ENCODE assay signal across 22 cellular contexts in the genomic region with DNA sequence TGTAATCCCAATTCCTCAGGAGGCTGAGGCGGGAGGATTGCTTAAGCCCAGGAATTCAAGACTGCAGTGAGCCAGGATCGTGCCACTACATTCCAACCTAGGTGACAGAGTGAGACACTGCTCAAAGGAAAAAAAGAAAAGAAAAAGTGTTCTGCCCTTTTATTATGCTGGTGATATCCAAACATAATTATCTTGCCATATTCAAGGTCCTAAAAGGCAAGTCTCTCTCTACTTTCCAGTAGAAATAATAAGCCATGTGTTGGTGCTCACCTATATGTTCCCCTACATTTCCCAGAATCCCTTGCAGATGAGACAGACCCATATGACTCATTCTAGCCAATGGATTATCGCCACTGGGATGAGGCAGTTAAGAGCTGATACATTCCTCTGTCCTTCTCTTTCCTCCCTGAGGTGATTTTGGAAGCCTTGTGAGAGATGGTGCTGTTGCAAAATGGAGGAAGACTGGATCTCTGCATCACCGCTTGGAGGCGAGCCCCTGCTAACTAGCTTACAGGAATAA.
"Had no signal": no experiment of that assay in that cellular context is flagged by ENCODE, and none has a peak within 500 bp of the region (broad histone marks: within the 10 kb centered on the region; RNA-seq: fewer than 3 reads in every experiment).

No MANE protein-coding gene starts in this region.

- H3K27ac Mint-ChIP-seq: activated CD4-positive, alpha-beta memory T cell treated with anti-CD3 and anti-CD28 coated beads, Interleukin-2, amount 10 ng/mL, durations not matched to agents 7 days and 5 days; activated CD4-positive, alpha-beta T cell treated with anti-CD3 and anti-CD28 coated beads, Interleukin-2, amount 10 ng/mL, durations not matched to agents 24 days and 14 days; mesothelial cell of epicardium; natural killer cell treated with Interleukin-12 subunit alpha and Interleukin-12 subunit beta and Interleukin-15 and Interleukin-18, amount 100 ng/mL, for 72 hours had no signal

- DNase-seq: activated CD4-positive, alpha-beta memory T cell treated with anti-CD3 and anti-CD28 coated beads, Interleukin-2, amount 10 ng/mL, durations not matched to agents 7 days and 5 days; activated CD4-positive, alpha-beta T cell treated with anti-CD3 and anti-CD28 coated beads, Interleukin-2, amount 10 ng/mL, durations not matched to agents 24 days and 14 days; activated effector memory CD4-positive, alpha-beta T cell treated with anti-CD3 and anti-CD28 coated beads, Interleukin-2, amount 50 U/mL, for 16 hours; activated naive CD4-positive, alpha-beta T cell treated with anti-CD3 and anti-CD28 coated beads, Interleukin-2, amount 50 U/mL, for 16 hours; anterior cingulate cortex; brain microvascular endothelial cell; caudate nucleus; dermis blood vessel endothelial cell; effector CD8-positive, alpha-beta T cell; foreskin melanocyte; kidney glomerular epithelial cell; left lung; ovary; stimulated activated CD4-positive, alpha-beta T cell treated with anti-CD3 and anti-CD28 coated beads, Interleukin-4, amount 100 ng/mL, for 4 hours; stimulated activated naive CD8-positive, alpha-beta T cell treated with anti-CD3 and anti-CD28 coated beads, Interleukin-15, Interleukin-2, amounts not matched to agents 100 U/mL and 50 U/mL, for 24 hours; thyroid gland; upper lobe of right lung had no signal

- H3K4me3 Mint-ChIP-seq: activated CD4-positive, alpha-beta memory T cell treated with anti-CD3 and anti-CD28 coated beads, Interleukin-2, amount 10 ng/mL, durations not matched to agents 7 days and 5 days; activated CD4-positive, alpha-beta T cell treated with anti-CD3 and anti-CD28 coated beads, Interleukin-2, amount 10 ng/mL, durations not matched to agents 24 days and 14 days; mesothelial cell of epicardium; natural killer cell treated with Interleukin-12 subunit alpha and Interleukin-12 subunit beta and Interleukin-15 and Interleukin-18, amount 100 ng/mL, for 72 hours had no signal

- H3K36me3 Mint-ChIP-seq: mesothelial cell of epicardium had no signal

- H3K9me3 Mint-ChIP-seq: activated CD4-positive, alpha-beta T cell treated with anti-CD3 and anti-CD28 coated beads, Interleukin-2, amount 10 ng/mL, durations not matched to agents 24 days and 14 days had no signal

- ATAC-seq: activated CD4-positive, CD25-positive, alpha-beta regulatory T cell treated with anti-CD3 and anti-CD28 coated beads, Interleukin-2, amount 50 U/mL, for 24 hours; left lung; natural killer cell treated with Interleukin-12 subunit alpha and Interleukin-12 subunit beta and Interleukin-15 and Interleukin-18, amount 100 ng/mL, for 72 hours; stimulated activated naive CD8-positive, alpha-beta T cell treated with anti-CD3 and anti-CD28 coated beads, Interleukin-15, Interleukin-2, amounts not matched to agents 100 U/mL and 50 U/mL, for 24 hours; upper lobe of right lung had no signal

- H3K27me3 ChIP-seq: hepatocyte, ovary, thyroid gland had no signal

- H3K4me1 Mint-ChIP-seq: activated CD4-positive, alpha-beta memory T cell treated with anti-CD3 and anti-CD28 coated beads, Interleukin-2, amount 10 ng/mL, durations not matched to agents 7 days and 5 days; activated CD4-positive, alpha-beta T cell treated with anti-CD3 and anti-CD28 coated beads, Interleukin-2, amount 10 ng/mL, durations not matched to agents 24 days and 14 days; mesothelial cell of epicardium had no signal

- H3K9me3 ChIP-seq: prostate gland, thyroid gland, upper lobe of right lung had no signal

- H3K4me3 ChIP-seq: hepatocyte, left lung, ovary, prostate gland, thyroid gland, upper lobe of right lung had no signal

- H3K27ac ChIP-seq: brain microvascular endothelial cell, hepatocyte, left lung, ovary, prostate gland, thyroid gland, upper lobe of right lung had no signal

- H3K4me1 ChIP-seq: left lung, prostate gland, upper lobe of right lung had no signal

- H3K4me2 ChIP-seq: hepatocyte had no signal

- H2AFZ ChIP-seq: hepatocyte had no signal

- H3K36me3 ChIP-seq: brain microvascular endothelial cell, left lung, ovary, prostate gland, thyroid gland, upper lobe of right lung had no signal

- H3K79me2 ChIP-seq: hepatocyte had no signal
